In genomic region chr5:52409835-52410234, GRCh38 we compare ENCODE assay signal across 25 cellular contexts.
"Had no signal": no experiment of that assay in that cellular context is flagged by ENCODE, and none has a peak within 500 bp of the region (broad histone marks: within the 10 kb centered on the region; RNA-seq: fewer than 3 reads in every experiment).

No MANE protein-coding gene starts in this region.

- H3K4me3 ChIP-seq: colonic mucosa, coronary artery, dorsolateral prefrontal cortex, esophagus muscularis mucosa, esophagus squamous epithelium, gastrocnemius medialis, gastroesophageal sphincter, heart left ventricle, heart right ventricle had no signal

- H3K27me3 ChIP-seq: colonic mucosa, dorsolateral prefrontal cortex, esophagus muscularis mucosa, esophagus squamous epithelium, foreskin keratinocyte, gastrocnemius medialis, gastroesophageal sphincter, heart left ventricle, heart right ventricle had no signal

- H3K27ac Mint-ChIP-seq: dendritic cell treated with granulocyte-macrophage colony-stimulating factor and Interleukin-4, amounts not matched to agents 40 ng/mL and 50 ng/mL, for 4 days; effector memory CD8-positive, alpha-beta T cell; endodermal cell had no signal

- H3K27me3 Mint-ChIP-seq: dendritic cell treated with granulocyte-macrophage colony-stimulating factor and Interleukin-4, amounts not matched to agents 40 ng/mL and 50 ng/mL, for 4 days; effector memory CD8-positive, alpha-beta T cell had no signal

- H3K27ac ChIP-seq: colonic mucosa, coronary artery, dorsolateral prefrontal cortex, epithelial cell of prostate, esophagus muscularis mucosa, esophagus squamous epithelium, foreskin keratinocyte, gastrocnemius medialis, gastroesophageal sphincter, heart left ventricle, heart right ventricle had no signal

- H3K9me3 Mint-ChIP-seq: dendritic cell treated with granulocyte-macrophage colony-stimulating factor and Interleukin-4, amounts not matched to agents 40 ng/mL and 50 ng/mL, for 4 days had no signal

- H3K9me3 ChIP-seq: colonic mucosa, esophagus muscularis mucosa, esophagus squamous epithelium, gastrocnemius medialis, gastroesophageal sphincter, heart left ventricle, heart right ventricle had no signal

- H3K4me3 Mint-ChIP-seq: dendritic cell treated with granulocyte-macrophage colony-stimulating factor and Interleukin-4, amounts not matched to agents 40 ng/mL and 50 ng/mL, for 4 days; effector memory CD8-positive, alpha-beta T cell; endodermal cell had no signal

- DNase-seq: colonic mucosa; cortex of kidney; dermis blood vessel endothelial cell; dorsolateral prefrontal cortex; effector CD4-positive, alpha-beta T cell; effector CD8-positive, alpha-beta T cell; effector memory CD4-positive, alpha-beta T cell; effector memory CD8-positive, alpha-beta T cell; endodermal cell; erythroblast; esophagus squamous epithelium; foreskin fibroblast; foreskin keratinocyte; foreskin melanocyte; gastrocnemius medialis; glutamatergic neuron; head of caudate nucleus; heart left ventricle; heart right ventricle had no signal

- H3K4me1 ChIP-seq: colonic mucosa, esophagus muscularis mucosa, esophagus squamous epithelium, foreskin keratinocyte, gastrocnemius medialis, gastroesophageal sphincter, heart left ventricle, heart right ventricle had no signal

- ATAC-seq: effector memory CD8-positive, alpha-beta T cell; esophagus mucosa; foreskin keratinocyte; gastrocnemius medialis; gastroesophageal sphincter; heart left ventricle; heart right ventricle had no signal

- H3K36me3 ChIP-seq: colonic mucosa, esophagus muscularis mucosa, esophagus squamous epithelium, gastrocnemius medialis, gastroesophageal sphincter, heart left ventricle, heart right ventricle had no signal
